ENCODE assay signal across 24 cellular contexts in the genomic region with DNA sequence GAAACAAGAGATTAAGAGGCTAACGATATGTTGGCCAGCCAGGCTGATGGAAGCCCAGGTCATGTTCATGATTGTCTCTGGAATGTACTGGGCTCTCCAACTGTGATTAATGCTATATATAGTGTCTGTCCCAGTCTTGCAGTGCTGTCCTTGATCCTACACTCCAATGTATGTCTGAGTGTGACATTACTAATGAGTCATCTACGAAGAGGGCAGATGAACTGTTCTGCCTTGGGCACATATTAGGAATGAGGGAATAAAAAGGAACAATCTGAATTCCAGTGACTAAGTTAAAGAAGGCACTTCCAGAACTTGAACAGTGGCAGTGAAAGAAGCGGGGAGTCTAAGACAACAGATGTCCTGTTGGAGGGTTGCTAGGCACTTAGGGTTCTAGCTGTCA.
"Had no signal": no experiment of that assay in that cellular context is flagged by ENCODE, and none has a peak within 500 bp of the region (broad histone marks: within the 10 kb centered on the region; RNA-seq: fewer than 3 reads in every experiment).

No MANE protein-coding gene starts in this region.

- H3K9me3 ChIP-seq: esophagus squamous epithelium, gastrocnemius medialis, left ventricle myocardium inferior, pancreas, prostate gland, stomach, tibial artery had no signal

- DNase-seq: activated B cell treated with CpG ODN at 0.5 μM for 24 hours; activated CD4-positive, alpha-beta T cell treated with anti-CD3 and anti-CD28 coated beads, Interleukin-2, amount 50 U/mL, for 1 hour; activated CD8-positive, alpha-beta T cell treated with anti-CD3 and anti-CD28 coated beads for 36 hours; activated gamma-delta T cell treated with Interleukin-2 at 50 U/mL for 16 hours; activated naive CD4-positive, alpha-beta T cell treated with anti-CD3 and anti-CD28 coated beads, Interleukin-2, amount 50 U/mL, for 16 hours; activated T-cell treated with anti-CD3 and anti-CD28 coated beads, Interleukin-2, amount 50 U/mL, for 4 hours; amygdala; central memory CD4-positive, alpha-beta T cell; endodermal cell; esophagus squamous epithelium; gastrocnemius medialis; glutamatergic neuron; islet precursor cell; left ventricle myocardium inferior; pancreas; retina; small intestine; stimulated activated CD4-positive, alpha-beta T cell treated with anti-CD3 and anti-CD28 coated beads, Interleukin-1b, Interleukin-23, amount 100 ng/mL, for 48 hours; stimulated activated CD4-positive, alpha-beta T cell treated with anti-CD3 and anti-CD28 coated beads, Interleukin-4, amount 100 ng/mL, for 4 hours; stimulated activated CD8-positive, alpha-beta memory T cell treated with anti-CD3 and anti-CD28 coated beads, Interleukin-4, amount 100 ng/mL, for 48 hours; stimulated activated naive B cell treated with anti-CD40 and anti-IgM and Interleukin-4, amounts not matched to agents 10 μg/mL and 1 μg/mL and 100 μg/mL, for 72 hours; stomach; tibial artery had no signal

- H3K27me3 ChIP-seq: esophagus squamous epithelium, gastrocnemius medialis, pancreas, stomach, tibial artery had no signal

- H3K4me1 ChIP-seq: pancreas, prostate gland, tibial artery had no signal

- H3K27ac ChIP-seq: esophagus squamous epithelium, gastrocnemius medialis, left ventricle myocardium inferior, pancreas, prostate gland, stomach, tibial artery had no signal

- H3K4me3 ChIP-seq: esophagus squamous epithelium, gastrocnemius medialis, left ventricle myocardium inferior, pancreas, prostate gland, stomach, tibial artery had no signal

- H3K36me3 ChIP-seq: esophagus squamous epithelium, gastrocnemius medialis, left ventricle myocardium inferior, pancreas, prostate gland, stomach, tibial artery had no signal
